Comparison of ENCODE assay signal across 8 cellular contexts in the genomic region with DNA sequence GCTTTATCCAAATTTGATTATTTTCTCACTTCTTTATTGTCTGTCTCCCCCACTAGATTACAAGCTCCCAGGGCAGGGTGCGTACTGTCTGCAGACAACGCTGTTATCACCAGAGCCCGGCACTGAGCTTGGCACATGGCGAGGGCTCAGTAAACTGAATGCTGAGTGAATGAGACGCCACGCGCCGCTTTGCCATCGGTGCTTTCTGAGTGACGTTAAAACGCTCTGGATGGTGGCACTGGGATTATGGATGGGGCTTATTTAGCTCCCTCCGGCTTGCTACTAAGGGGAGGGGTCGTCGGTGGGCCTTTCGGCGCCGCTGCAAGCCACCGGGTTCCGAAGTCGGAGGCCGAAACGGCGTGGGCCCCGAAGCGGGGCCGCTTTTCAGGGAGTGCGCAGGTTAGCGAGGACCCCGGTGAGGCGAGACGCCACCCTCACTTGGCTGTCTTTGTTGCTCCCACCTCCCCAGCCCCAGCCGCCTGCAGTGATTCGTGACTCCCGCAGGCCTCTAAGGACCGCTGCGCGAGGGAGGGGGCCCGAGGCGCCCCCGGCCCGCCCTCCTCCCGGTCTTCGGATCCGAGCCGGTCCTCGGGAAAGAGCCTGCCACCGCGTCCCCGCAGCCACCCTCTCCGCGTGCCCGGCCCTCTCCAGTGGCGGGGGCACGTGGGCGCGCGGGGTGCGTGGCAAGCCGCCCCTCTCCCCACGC. TPM values are rescaled to one million over a fixed set of nuclear protein-coding genes. Genes with fewer than 3 reads are reported as not detected.
DNase-seq lines count a peak whose midpoint lies in the region; ATAC-seq and TF ChIP-seq lines count a peak whose summit lies in the region.

No MANE protein-coding gene starts in this region.

- intact Hi-C loops in Caco-2 (cut with micrococcal nuclease; ENCODE audit: unreplicated experiment) (no loop called here), Right ventricle myocardium superior (cut with DNase I) (no loop called here), psoas muscle (cut with DNase I) (loop anchor here in 1 of 2 donors (5.0 to 10.0 kb wide), 2 partner anchors 92 to 119 kb away; no protein-coding TSS in a partner anchor)

- H3K4me1 ChIP-seq in Caco-2 (no peaks in the 10 kb centered on the region), psoas muscle (no peaks in the 10 kb centered on the region)

- no peaks in the 10 kb centered on the region; the same call in 1 of the 2 replicates for H3K27me3 ChIP-seq in Caco-2 (replicated peaks; ENCODE audit: control insufficient read depth, insufficient read depth, low read length)
- peaks cover 0 to 14% (median 0%) of the 10 kb centered on the region in 3 donors for H3K27me3 ChIP-seq in psoas muscle (ENCODE audit: insufficient read depth in 3 of 3, low read length in 2 of 3)

- peak; percentile 67 for ATAC-seq in activated T-helper 17 cell treated with anti-CD3 and anti-CD28 coated beads, Interleukin-2, amount 50 U/mL, for 72 hours (replicated peaks)
- peak; percentile 47 for ATAC-seq in Right ventricle myocardium superior (ENCODE audit: poor library complexity)
- peak in 2 of 4 donors; percentile 44 to 54 for ATAC-seq in psoas muscle
- ATAC-seq in HG03139 (IDR thresholded peaks at IDR 0.05; ENCODE audit: unreplicated experiment), result no peak
- ATAC-seq in GM21528 (IDR thresholded peaks at IDR 0.05; ENCODE audit: low FRiP score, unreplicated experiment), result no peak

- H3K36me3 Mint-ChIP-seq in Caco-2 (ENCODE audit: insufficient read depth, unreplicated experiment), result peaks cover 6% of the 10 kb centered on the region
- no peaks in the 10 kb centered on the region for H3K36me3 Mint-ChIP-seq in activated T-helper 17 cell treated with anti-CD3 and anti-CD28 coated beads, Interleukin-2, amount 50 U/mL, for 72 hours (ENCODE audit: low read depth)

- H3K4me3 ChIP-seq in Caco-2 (ENCODE audit: low read depth, low read length), result peak overlapping the region; percentile 32
- H3K4me3 ChIP-seq in psoas muscle, result peak overlapping the region; percentile 71

- whole genome bisulfite sequencing in psoas muscle, 3 donors, result 1 to 29% (median 4%) methylated on average over 38 to 50 of the region's 60 CpGs

- POLR2A ChIA-PET in Caco-2 (lab: Charles Lee), result no interaction called here

- H3K36me3 ChIP-seq in Caco-2 (ENCODE audit: control insufficient read depth, insufficient read depth, low read length) (no peaks in the 10 kb centered on the region), KOPT-K1 (ENCODE audit: insufficient read depth, low read length) (no peaks in the 10 kb centered on the region), psoas muscle (ENCODE audit: insufficient read depth in 1 of 2, low read depth in 1 of 2) (no peaks in the 10 kb centered on the region)

- peak overlapping the region; percentile 55 for H3K4me3 Mint-ChIP-seq in Caco-2 (ENCODE audit: unreplicated experiment)
- peak overlapping the region; percentile 85 for H3K4me3 Mint-ChIP-seq in activated T-helper 17 cell treated with anti-CD3 and anti-CD28 coated beads, Interleukin-2, amount 50 U/mL, for 72 hours

- no peak for TF ChIP-seq CTCF in Caco-2 (IDR thresholded peaks at IDR 0.05; ENCODE audit: insufficient read depth in 1 of 2, low read depth in 1 of 2, low read length in 1 of 2, severe bottlenecking in 1 of 2, unreplicated experiment in 1 of 2)
- no peak for TF ChIP-seq CTCF in psoas muscle (IDR thresholded peaks at IDR 0.05)

- peaks cover 5% of the 10 kb centered on the region for H3K4me1 Mint-ChIP-seq in Caco-2 (ENCODE audit: low read depth, unreplicated experiment)
- peaks cover 20% of the 10 kb centered on the region for H3K4me1 Mint-ChIP-seq in activated T-helper 17 cell treated with anti-CD3 and anti-CD28 coated beads, Interleukin-2, amount 50 U/mL, for 72 hours

- BruUV-seq in Caco-2 (replicated peaks; lab: Mats Ljungman, UMichigan), result no TSS peak

- no peak for DNase-seq in Caco-2
- peak; percentile 60 for DNase-seq in Right ventricle myocardium superior
- peak; percentile 24 to 53 for DNase-seq in psoas muscle
- no peak for DNase-seq in NOMO-1 (lab: John Stamatoyannopoulos, UW; ENCODE audit: unreplicated experiment in 2 of 2)

- no peak overlapping the region for H3K27ac Mint-ChIP-seq in Caco-2 (ENCODE audit: unreplicated experiment)
- peak overlapping the region; percentile 58 for H3K27ac Mint-ChIP-seq in activated T-helper 17 cell treated with anti-CD3 and anti-CD28 coated beads, Interleukin-2, amount 50 U/mL, for 72 hours

- CTCF ChIA-PET in Caco-2 (lab: Charles Lee), result no interaction called here

- peaks cover 18% of the 10 kb centered on the region for H3K27me3 Mint-ChIP-seq in Caco-2 (ENCODE audit: insufficient read depth, unreplicated experiment)
- H3K27me3 Mint-ChIP-seq in activated T-helper 17 cell treated with anti-CD3 and anti-CD28 coated beads, Interleukin-2, amount 50 U/mL, for 72 hours, result no peaks in the 10 kb centered on the region

- H3K9me3 Mint-ChIP-seq in Caco-2 (ENCODE audit: unreplicated experiment), result no peaks in the 10 kb centered on the region
- no peaks in the 10 kb centered on the region for H3K9me3 Mint-ChIP-seq in activated T-helper 17 cell treated with anti-CD3 and anti-CD28 coated beads, Interleukin-2, amount 50 U/mL, for 72 hours

- H3K9me3 ChIP-seq in Caco-2, result no peaks in the 10 kb centered on the region
- H3K9me3 ChIP-seq in KOPT-K1 (ENCODE audit: insufficient read depth, low read length, poor library complexity, severe bottlenecking), result no peaks in the 10 kb centered on the region
- no peaks in the 10 kb centered on the region for H3K9me3 ChIP-seq in psoas muscle

- H3K27ac ChIP-seq in KOPT-K1 (ENCODE audit: low read depth, low read length, poor library complexity, severe bottlenecking) (peak overlapping the region; percentile 44), psoas muscle (peak overlapping the region; percentile 60)

RNA-seq across cellular contexts. Expression of gene FHL1, which starts 0.6 kb away (rescaled TPM):
- total RNA-seq in Caco-2 (2022) (0.16 TPM in 1 of 2 replicates, not detected in the other), Right ventricle myocardium superior (808 TPM), psoas muscle (1,000 to 10,000 TPM; 6,074 to 8,382 (median 6,962) TPM)
- total RNA-seq in activated T-helper 17 cell treated with anti-CD3 and anti-CD28 coated beads, Interleukin-2, amount 50 U/mL, for 72 hours, result 10 to 100 TPM; 19.0 to 27.5 TPM
- 1,000 to 10,000 TPM in 2 of 3 donors, 100 to 1,000 TPM in 1; 325 to 4,774 (median 2,961) TPM for polyA plus RNA-seq in psoas muscle

Comparison
In these comparisons a context has a peak if more than half of its experiments do, and no peak if none do; other contexts are left out.
1. DNase-seq: peak in Right ventricle myocardium superior (single experiment) and psoas muscle (2 of 2); none in Caco-2 (0 of 2) and NOMO-1 (0 of 2).
2. ATAC-seq: peak in activated T-helper 17 cell treated with anti-CD3 and anti-CD28 coated beads, Interleukin-2, amount 50 U/mL, for 72 hours (single experiment) and Right ventricle myocardium superior (single experiment); none in HG03139 (single experiment) and GM21528 (single experiment).
3. RNA of gene FHL1, which starts 0.6 kb away (total RNA-seq): 6,074 to 8,382 TPM in psoas muscle and 808 TPM in Right ventricle myocardium superior (single experiment); 19.0 to 27.5 TPM in activated T-helper 17 cell treated with anti-CD3 and anti-CD28 coated beads, Interleukin-2, amount 50 U/mL, for 72 hours and 0.16 TPM in Caco-2; every median in the first group is over 10 times any median in the second.